8 cellular contexts compared by ENCODE assay signal in genomic region chr1:151989131-151989868, GRCh38. TPM values are rescaled to one million over a fixed set of nuclear protein-coding genes. Genes with fewer than 3 reads are reported as not detected.
DNase-seq lines count a peak whose midpoint lies in the region; ATAC-seq and TF ChIP-seq lines count a peak whose summit lies in the region.

No MANE protein-coding gene starts in this region.

- POLR2A ChIA-PET in PC-3 (lab: Charles Lee; ENCODE audit: unreplicated experiment): interaction anchor here (0.6 to 2.9 kb wide), 7 partner anchors 10 to 800 kb away, joined by 3 to 9 read pairs (median 5); no protein-coding TSS in a partner anchor

- peaks cover 18% of the 10 kb centered on the region for H3F3A ChIP-seq in PC-3 (ENCODE audit: low read length, unreplicated experiment)

- H4K20me1 ChIP-seq in BLaER1 treated with 17β-estradiol and CSF1 and Interleukin-3, amounts not matched to agents 10 nM and 100 nM: peaks cover 0 to 77% (median 7%) of the 10 kb centered on the region in 11 experiments; a peak in 9 of 22 replicates
- peaks cover 58% of the 10 kb centered on the region for H4K20me1 ChIP-seq in PC-3 (ENCODE audit: low read length)

- DNase-seq in PC-3: peak; percentile 97
- peak; percentile 85 for DNase-seq in amniotic epithelial cell (ENCODE audit: low read depth)
- DNase-seq in lower leg skin (ENCODE audit: low spot score in 2 of 2): peak; percentile 81 to 96
- DNase-seq in tibial nerve (ENCODE audit: low spot score in 2 of 2): peak; percentile 35 to 56
- DNase-seq in NCI-H2196 treated with DMSO at 0.1 percent for 48 hours (lab: John Stamatoyannopoulos, UW; ENCODE audit: unreplicated experiment): no peak

- ATAC-seq in PC-3: peak; percentile 44
- ATAC-seq in HG03108 (IDR thresholded peaks at IDR 0.05; ENCODE audit: unreplicated experiment): no peak
- no peak for ATAC-seq in HG02763 (IDR thresholded peaks at IDR 0.05; ENCODE audit: unreplicated experiment)

- TF ChIP-seq POLR2A in lower leg skin (IDR thresholded peaks at IDR 0.05) (no peak), tibial nerve (IDR thresholded peaks at IDR 0.05) (no peak)

- no peaks in the 10 kb centered on the region for H3K27me3 ChIP-seq in BLaER1 treated with 17β-estradiol and CSF1 and Interleukin-3, amounts not matched to agents 10 nM and 100 nM
- no peaks in the 10 kb centered on the region for H3K27me3 ChIP-seq in PC-3 (ENCODE audit: low read length)
- no peaks in the 10 kb centered on the region for H3K27me3 ChIP-seq in tibial nerve

- peak overlapping the region; percentile 6 to 97 (median 77) for H3K4me2 ChIP-seq in BLaER1 treated with 17β-estradiol and CSF1 and Interleukin-3, amounts not matched to agents 10 nM and 100 nM
- H3K4me2 ChIP-seq in PC-3 (ENCODE audit: low read length): peak overlapping the region; percentile 94

- peaks cover 0 to 23% (median 11%) of the 10 kb centered on the region in 11 experiments; a peak in 10 of 22 replicates for H3K36me3 ChIP-seq in BLaER1 treated with 17β-estradiol and CSF1 and Interleukin-3, amounts not matched to agents 10 nM and 100 nM
- H3K36me3 ChIP-seq in PC-3 (ENCODE audit: low read depth, low read length) (peaks cover 43% of the 10 kb centered on the region), tibial nerve (peaks cover 0 to 17% (median 9%) of the 10 kb centered on the region in 3 donors)

- TF ChIP-seq EP300 in tibial nerve (IDR thresholded peaks at IDR 0.05): peak in 1 of 2 donors; percentile 71

- peak overlapping the region in 5 of 10 experiments; percentile 16 to 76 (median 38); a peak in 9 of 20 replicates for H3K4me3 ChIP-seq in BLaER1 treated with 17β-estradiol and CSF1 and Interleukin-3, amounts not matched to agents 10 nM and 100 nM
- H3K4me3 ChIP-seq in PC-3 (ENCODE audit: low read length): peak overlapping the region; percentile 91
- peak overlapping the region; percentile 14 for H3K4me3 ChIP-seq in lower leg skin (ENCODE audit: low read depth, poor library complexity, severe bottlenecking)
- peak overlapping the region in 1 of 4 donors; percentile 98 for H3K4me3 ChIP-seq in tibial nerve

- H3K79me2 ChIP-seq in PC-3 (ENCODE audit: low read length): peaks cover 91% of the 10 kb centered on the region

- peak overlapping the region in 6 of 11 experiments; percentile 22 to 88 (median 60); a peak in 11 of 22 replicates for H3K9ac ChIP-seq in BLaER1 treated with 17β-estradiol and CSF1 and Interleukin-3, amounts not matched to agents 10 nM and 100 nM
- peak overlapping the region; percentile 98 for H3K9ac ChIP-seq in PC-3 (ENCODE audit: low read length)

- H3K9me2 ChIP-seq in PC-3 (replicated peaks; ENCODE audit: low read length): no peaks in the 10 kb centered on the region

- CTCF ChIA-PET in PC-3 (lab: Charles Lee): interaction anchor here (0.6 to 2.3 kb wide), 7 partner anchors 10 to 153 kb away, joined by 3 to 17 read pairs (median 3); no protein-coding TSS in a partner anchor

- peaks cover 0 to 15% (median 8%) of the 10 kb centered on the region in 11 experiments; a peak in 14 of 22 replicates for H3K9me3 ChIP-seq in BLaER1 treated with 17β-estradiol and CSF1 and Interleukin-3, amounts not matched to agents 10 nM and 100 nM (replicated peaks in 1 of 11)
- H3K9me3 ChIP-seq in PC-3 (ENCODE audit: low read length) (no peaks in the 10 kb centered on the region), tibial nerve (no peaks in the 10 kb centered on the region)

- WGBS in lower leg skin, 2 donors: 7 to 9% methylated on average over 6 of the region's 6 CpGs
- WGBS in tibial nerve, 2 donors: 14 to 16% methylated on average over 6 of the region's 6 CpGs

- BruUV-seq in PC-3 (replicated peaks; lab: Mats Ljungman, UMichigan): TSS peak; percentile 18

- H2AFZ ChIP-seq in PC-3 (ENCODE audit: low read length): no peak overlapping the region

- TF ChIP-seq CTCF in PC-3 (conservative IDR thresholded peaks at IDR 0.05; ENCODE audit: low read depth, low read length) (no peak), lower leg skin (IDR thresholded peaks at IDR 0.05) (no peak), tibial nerve (IDR thresholded peaks at IDR 0.05) (peak in 1 of 5 experiments; percentile 17)

- H3K27ac ChIP-seq in BLaER1 treated with 17β-estradiol and CSF1 and Interleukin-3, amounts not matched to agents 10 nM and 100 nM: peak overlapping the region in 7 of 11 experiments; percentile 28 to 88 (median 72); a peak in 13 of 22 replicates
- H3K27ac ChIP-seq in PC-3 (ENCODE audit: low read length): peak overlapping the region; percentile 97
- peak overlapping the region; percentile 60 to 99 (median 86) for H3K27ac ChIP-seq in tibial nerve

- intact Hi-C loops in PC-3 (cut with micrococcal nuclease): no loop called here
- intact Hi-C loops in lower leg skin (cut with DNase I; ENCODE audit: low total_unique reads): no loop called here

- H3K4me1 ChIP-seq in BLaER1 treated with 17β-estradiol and CSF1 and Interleukin-3, amounts not matched to agents 10 nM and 100 nM: peaks cover 62 to 97% (median 82%) of the 10 kb centered on the region in 10 experiments
- H3K4me1 ChIP-seq in PC-3 (ENCODE audit: insufficient read depth, low read length) (peaks cover 63% of the 10 kb centered on the region), tibial nerve (peaks cover 0 to 85% (median 69%) of the 10 kb centered on the region in 4 donors)

RNA-seq across cellular contexts. Expression of gene S100A10, which starts 4.4 kb away (rescaled TPM):
- total RNA-seq in PC-3 (2014; rRNA removed) (349 and 400 TPM in 2 replicates), lower leg skin (100 to 1,000 TPM in 2 of 4 donors, 10 to 100 TPM in 2; 74.8 to 153 (median 102) TPM), tibial nerve (100 to 1,000 TPM; 108 to 230 (median 192) TPM)

RNA-seq across cellular contexts. Expression of gene S100A11, which starts 47.5 kb away (rescaled TPM):
- total RNA-seq in PC-3 (2014; rRNA removed) (443 and 541 TPM in 2 replicates), lower leg skin (100 to 1,000 TPM; 394 to 516 (median 448) TPM), tibial nerve (100 to 1,000 TPM in 3 of 4 donors, 10 to 100 TPM in 1; 85.0 to 267 (median 145) TPM)
